ENCODE assay signal across 8 cellular contexts in the genomic region with DNA sequence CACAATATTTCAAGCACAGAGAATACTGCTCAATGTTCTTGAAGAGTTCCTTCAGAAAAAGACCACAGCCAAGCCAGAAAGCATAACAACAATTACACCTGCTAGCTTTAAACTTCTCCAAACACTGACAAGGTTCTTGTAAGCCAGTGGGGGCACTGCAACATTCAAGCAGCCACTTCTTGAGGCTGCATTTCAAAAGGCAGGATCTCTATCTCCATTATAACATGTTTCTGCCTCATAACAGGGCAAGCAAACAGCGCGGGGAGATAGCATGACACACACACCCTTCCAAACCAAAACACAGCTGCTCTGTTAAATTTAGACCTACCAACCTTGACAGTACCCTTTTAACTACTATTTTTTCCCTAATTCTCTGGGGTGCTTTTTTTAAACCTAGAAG. TPM values are rescaled to one million over a fixed set of nuclear protein-coding genes. Genes with fewer than 3 reads are reported as not detected.
DNase-seq lines count a peak whose midpoint lies in the region; ATAC-seq, FAIRE-seq and TF ChIP-seq lines count a peak whose summit lies in the region.

No MANE protein-coding gene starts in this region.

- DNase-seq in Caco-2, result peak in 1 of 2 experiments; percentile 26
- peak; percentile 41 for DNase-seq in HCEC 1CT
- peak; percentile 38 for DNase-seq in iris pigment epithelial cell (ENCODE audit: low read depth)
- DNase-seq in SKM-1 (lab: John Stamatoyannopoulos, UW; ENCODE audit: unreplicated experiment), result no peak
- no peak for DNase-seq in GM19240 (ENCODE audit: insufficient read length, low spot score)
- DNase-seq in HTR-8/SVneo (ENCODE audit: insufficient read length, low spot score), result no peak
- no peak for DNase-seq in NCI-H2196 (lab: John Stamatoyannopoulos, UW; ENCODE audit: unreplicated experiment)

- no peak for FAIRE-seq in HTR-8/SVneo (lab: Jason Lieb, UNC)

- peaks cover 16% of the 10 kb centered on the region for H3K4me1 Mint-ChIP-seq in Caco-2 (ENCODE audit: low read depth, unreplicated experiment)

- peak; percentile 18; the same call in 1 of the 3 replicates for ATAC-seq in SK-N-SH treated with all-trans-retinoic acid at 6 μM for 48 hours

- POLR2A ChIA-PET in Caco-2 (lab: Charles Lee), result no interaction called here

- H3K4me3 Mint-ChIP-seq in Caco-2 (ENCODE audit: unreplicated experiment), result no peak overlapping the region

- H3K27me3 Mint-ChIP-seq in Caco-2 (ENCODE audit: insufficient read depth, unreplicated experiment), result no peaks in the 10 kb centered on the region

- no peak overlapping the region for H3K27ac Mint-ChIP-seq in Caco-2 (ENCODE audit: unreplicated experiment)

- H3K27me3 ChIP-seq in Caco-2 (replicated peaks; ENCODE audit: control insufficient read depth, insufficient read depth, low read length), result no peaks in the 10 kb centered on the region

- TF ChIP-seq CTCF in Caco-2 (IDR thresholded peaks at IDR 0.05; ENCODE audit: insufficient read depth in 1 of 2, low read depth in 1 of 2, low read length in 1 of 2, severe bottlenecking in 1 of 2, unreplicated experiment in 1 of 2), result peak; percentile 34 to 49

- no peak overlapping the region for H3K4me3 ChIP-seq in Caco-2 (ENCODE audit: low read depth, low read length)

- peaks cover 5% of the 10 kb centered on the region for H3K36me3 Mint-ChIP-seq in Caco-2 (ENCODE audit: insufficient read depth, unreplicated experiment)

- H3K36me3 ChIP-seq in Caco-2 (ENCODE audit: control insufficient read depth, insufficient read depth, low read length), result no peaks in the 10 kb centered on the region

- no peaks in the 10 kb centered on the region for H3K9me3 ChIP-seq in Caco-2

- peaks cover 29% of the 10 kb centered on the region for H3K4me1 ChIP-seq in Caco-2

- no TSS peak for BruUV-seq in Caco-2 (replicated peaks; lab: Mats Ljungman, UMichigan)

- CTCF ChIA-PET in Caco-2 (lab: Charles Lee), result interaction anchor here (0.5 to 0.6 kb wide), 2 partner anchors 9 to 245 kb away, joined by 3 read pairs; no protein-coding TSS in a partner anchor

- no peaks in the 10 kb centered on the region for H3K9me3 Mint-ChIP-seq in Caco-2 (ENCODE audit: unreplicated experiment)

- intact Hi-C loops in Caco-2 (cut with micrococcal nuclease; ENCODE audit: unreplicated experiment), result no loop called here

TF ChIP-seq in SK-N-SH treated with all-trans-retinoic acid at 6 μM for 48 hours, 23 proteins besides CTCF, POLR2A, EP300 and RAD21:
- TF ChIP-seq ZNF70 (CRISPR knock-in tag; IDR thresholded peaks at IDR 0.05), result 0 out of 2 replicates have a peak, but pooled peaks have one; percentile 49
- no peak for TF ChIP-seq ZNF8 (CRISPR knock-in tag; IDR thresholded peaks at IDR 0.05)

RNA-seq across cellular contexts. Expression of a gene that starts 30.8 kb away (rescaled TPM):
- total RNA-seq in Caco-2 (2022), result 97.8 and 102 TPM in 2 replicates

Comparison
In these comparisons a context has a peak if more than half of its experiments do, and no peak if none do; other contexts are left out.
1. DNase-seq: peak in HCEC 1CT (single experiment) and iris pigment epithelial cell (single experiment); none in SKM-1 (single experiment), GM19240 (single experiment), HTR-8/SVneo (single experiment) and NCI-H2196 (single experiment).